In genomic region chr2:233331536-233331935, GRCh38 we compare ENCODE assay signal across 9 cellular contexts. TPM values are rescaled to one million over a fixed set of nuclear protein-coding genes. Genes with fewer than 3 reads are reported as not detected.
DNase-seq lines count a peak whose midpoint lies in the region; ATAC-seq lines count a peak whose summit lies in the region.
"Had no signal": no experiment of that assay in that cellular context is flagged by ENCODE, and none has a peak within 500 bp of the region (broad histone marks: within the 10 kb centered on the region; RNA-seq: fewer than 3 reads in every experiment).

No MANE protein-coding gene starts in this region.

- peak; percentile 59 to 86 (median 84) for DNase-seq in CD8-positive, alpha-beta memory T cell
- DNase-seq in NAMALWA (ENCODE audit: low spot score) (peak; percentile 86), activated T-cell treated with anti-CD3 and anti-CD28 coated beads for 24 hours (ENCODE audit: low read depth) (peak; percentile 64), A172 (ENCODE audit: low spot score) (no peak), DMS79 (lab: John Stamatoyannopoulos, UW) (no peak)
- peak; percentile 46 to 66 for DNase-seq in stimulated activated CD8-positive, alpha-beta memory T cell treated with anti-CD3 and anti-CD28 coated beads, Interleukin-4, amount 100 ng/mL, for 4 hours (ENCODE audit: low read depth in 2 of 2, low spot score in 1 of 2)

- peak; percentile 89 for ATAC-seq in GM21529 (IDR thresholded peaks at IDR 0.05; ENCODE audit: unreplicated experiment)

- H3K9me3 Mint-ChIP-seq in CD8-positive, alpha-beta memory T cell = no peaks in the 10 kb centered on the region

- POLR2A ChIA-PET in CD8-positive, alpha-beta memory T cell (lab: Charles Lee) = interaction anchor here (0.6 to 2.0 kb wide), 13 partner anchors 9 to 1654 kb away, joined by 3 to 12 read pairs (median 4); partner anchors contain the start of gene DGKD

- H3K4me3 Mint-ChIP-seq in CD8-positive, alpha-beta memory T cell = peak overlapping the region; percentile 5 to 81 (median 72)

- H3K36me3 ChIP-seq in CD8-positive, alpha-beta memory T cell (ENCODE audit: insufficient read depth, low read length) = no peaks in the 10 kb centered on the region

- peak overlapping the region; percentile 12 for H3K4me3 ChIP-seq in CD8-positive, alpha-beta memory T cell (ENCODE audit: low read length)
- H3K4me3 ChIP-seq: dorsolateral prefrontal cortex had no signal

- no peaks in the 10 kb centered on the region for H3K9me3 ChIP-seq in CD8-positive, alpha-beta memory T cell (ENCODE audit: low read length)

- H3K4me1 ChIP-seq in CD8-positive, alpha-beta memory T cell (ENCODE audit: insufficient read depth, low read length) = peaks cover 59% of the 10 kb centered on the region

- H3K27me3 Mint-ChIP-seq in CD8-positive, alpha-beta memory T cell = no peaks in the 10 kb centered on the region

- peaks cover 32 to 62% (median 50%) of the 10 kb centered on the region in 3 donors for H3K4me1 Mint-ChIP-seq in CD8-positive, alpha-beta memory T cell

- H3K36me3 Mint-ChIP-seq in CD8-positive, alpha-beta memory T cell = peaks cover 0 to 2% (median 0%) of the 10 kb centered on the region in 3 donors

- H3K27ac Mint-ChIP-seq in CD8-positive, alpha-beta memory T cell = peak overlapping the region; percentile 85 to 99 (median 98)

- CTCF ChIA-PET in CD8-positive, alpha-beta memory T cell (lab: Charles Lee) = interaction anchor here (0.8 to 3.3 kb wide), 10 partner anchors 10 to 112 kb away, joined by 3 to 18 read pairs (median 6); partner anchors contain the start of genes ATG16L1 and DGKD

- no peaks in the 10 kb centered on the region for H3K27me3 ChIP-seq in CD8-positive, alpha-beta memory T cell (ENCODE audit: insufficient read depth, low read length, poor library complexity, severe bottlenecking)
- no peaks in the 10 kb centered on the region for H3K27me3 ChIP-seq in layer of hippocampus (ENCODE audit: control insufficient read depth, insufficient read depth, low read length)
- H3K27me3 ChIP-seq: dorsolateral prefrontal cortex had no signal

- peak overlapping the region; percentile 48 for H3K27ac ChIP-seq in CD8-positive, alpha-beta memory T cell (ENCODE audit: low read depth, low read length)
- H3K27ac ChIP-seq in layer of hippocampus (ENCODE audit: low read depth, low read length) = peak overlapping the region; percentile 68

RNA-seq across cellular contexts. Expression of gene DGKD, which starts 22.8 kb away (rescaled TPM):
- total RNA-seq in CD8-positive, alpha-beta memory T cell = 10 to 100 TPM; 54.2 to 61.9 TPM
- 32.6 TPM for polyA plus RNA-seq in CD8-positive, alpha-beta memory T cell
- 14.8 and 16.4 TPM in 2 replicates for total RNA-seq in A172 (2014; rRNA removed; shearing (Covaris generic))

RNA-seq across cellular contexts. Expression of gene SAG, which starts 23.9 kb away (rescaled TPM):
- total RNA-seq in CD8-positive, alpha-beta memory T cell = not detected
- not detected for polyA plus RNA-seq in CD8-positive, alpha-beta memory T cell
- total RNA-seq in A172 (2014; rRNA removed; shearing (Covaris generic)) = not detected in 2 replicates

Comparison
In these comparisons a context has a peak if more than half of its experiments do, and no peak if none do; other contexts are left out.
1. DNase-seq: peak in CD8-positive, alpha-beta memory T cell (5 of 5), NAMALWA (single experiment), activated T-cell treated with anti-CD3 and anti-CD28 coated beads for 24 hours (single experiment) and stimulated activated CD8-positive, alpha-beta memory T cell treated with anti-CD3 and anti-CD28 coated beads, Interleukin-4, amount 100 ng/mL, for 4 hours (2 of 2); none in A172 (single experiment) and DMS79 (single experiment).